In the genomic region with DNA sequence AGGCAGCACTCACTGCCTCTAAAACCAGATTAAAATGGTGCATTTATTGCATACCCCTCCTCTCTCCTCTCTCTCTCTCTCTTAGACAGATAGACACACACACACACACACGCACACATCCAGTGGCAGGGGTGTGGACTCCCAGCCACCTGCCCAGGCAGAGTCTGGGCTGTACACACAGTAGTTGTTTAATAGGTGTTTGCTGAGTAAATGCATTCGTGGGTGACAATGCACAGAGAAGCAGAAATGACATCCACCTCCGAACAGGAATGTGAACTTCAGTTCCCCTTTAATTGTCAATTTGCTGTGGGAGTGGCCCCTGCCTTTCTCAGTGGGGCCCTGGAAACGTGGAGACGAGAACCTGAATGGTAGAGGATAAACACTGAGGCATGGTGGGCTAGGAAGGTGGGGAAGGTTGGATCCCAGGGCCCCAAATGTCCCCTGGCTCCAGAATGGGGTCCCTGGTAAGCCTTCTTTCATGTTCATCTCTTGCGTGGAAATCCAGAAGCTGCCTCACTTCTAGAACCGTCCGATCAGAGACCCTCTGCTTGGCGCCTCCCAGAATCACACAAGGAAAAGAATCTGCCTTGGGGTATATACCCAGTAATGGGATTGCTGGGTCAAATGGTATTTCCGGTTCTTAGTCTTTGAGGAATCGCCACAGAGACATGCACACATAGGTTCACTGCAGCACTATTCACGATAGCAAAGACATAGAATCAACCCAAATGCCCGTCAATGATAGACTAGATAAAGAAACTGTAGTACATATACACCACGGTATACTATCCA, we compare ENCODE assay signal across 11 cellular contexts. TPM values are rescaled to one million over a fixed set of nuclear protein-coding genes. Genes with fewer than 3 reads are reported as not detected.
A peak's percentile ranks its signal among the peaks of the same experiment; 100 is the strongest.
DNase-seq lines count a peak whose midpoint lies in the region; ATAC-seq, FAIRE-seq and TF ChIP-seq lines count a peak whose summit lies in the region.
"Had no signal": no experiment of that assay in that cellular context is flagged by ENCODE, and none has a peak within 500 bp of the region (broad histone marks: within the 10 kb centered on the region; RNA-seq: fewer than 3 reads in every experiment).

No MANE protein-coding gene starts in this region.

- POLR2A ChIA-PET in CD4-positive, alpha-beta memory T cell (lab: Charles Lee; ENCODE audit: partially characterized antibody), result interaction anchor here (3.6 kb wide), 1 partner anchor 72 kb away, joined by 16 read pairs; a partner anchor contains a TSS
- POLR2A ChIA-PET in activated B cell treated with CpG ODN at 0.5 μM for 24 hours (lab: Charles Lee), result interaction anchor here (0.6 to 8.6 kb wide), 15 partner anchors 9 to 166 kb away, joined by 3 to 85 read pairs (median 7); a partner anchor contains a TSS

- TF ChIP-seq POLR2A in GM12892 (IDR thresholded peaks at IDR 0.05; ENCODE audit: low read depth, low read length), result 0 out of 2 replicates have a peak, but pooled peaks have one; percentile 14

- FAIRE-seq in GM12892 (lab: Jason Lieb, UNC), result peak; percentile 38
- FAIRE-seq: urothelium cell line had no signal

- no peaks in the 10 kb centered on the region for H3K27me3 ChIP-seq in CD4-positive, alpha-beta memory T cell (ENCODE audit: insufficient read depth, low read length)

- H3K36me3 ChIP-seq in CD4-positive, alpha-beta memory T cell (ENCODE audit: insufficient read depth, low read length), result no peaks in the 10 kb centered on the region

- H3K4me3 ChIP-seq in CD4-positive, alpha-beta memory T cell (ENCODE audit: low read length in 2 of 2), result no peak overlapping the region

- no peaks in the 10 kb centered on the region for H3K27me3 Mint-ChIP-seq in CD4-positive, alpha-beta memory T cell
- no peaks in the 10 kb centered on the region for H3K27me3 Mint-ChIP-seq in activated B cell treated with CpG ODN at 0.5 μM for 24 hours
- peaks cover 4% of the 10 kb centered on the region for H3K27me3 Mint-ChIP-seq in mesothelial cell of epicardium (ENCODE audit: low read depth)

- H3K27ac ChIP-seq in CD4-positive, alpha-beta memory T cell (ENCODE audit: low read depth, low read length), result peak overlapping the region; percentile 71

- H3K4me1 Mint-ChIP-seq in CD4-positive, alpha-beta memory T cell, result peaks cover 26 to 44% (median 37%) of the 10 kb centered on the region in 4 donors
- H3K4me1 Mint-ChIP-seq in activated B cell treated with CpG ODN at 0.5 μM for 24 hours (peaks cover 95% of the 10 kb centered on the region), mesothelial cell of epicardium (peaks cover 65% of the 10 kb centered on the region)

- no peaks in the 10 kb centered on the region for H3K9me3 ChIP-seq in CD4-positive, alpha-beta memory T cell (ENCODE audit: control insufficient read depth in 1 of 2, low read length in 2 of 2)

- ATAC-seq in activated B cell treated with CpG ODN at 0.5 μM for 24 hours (ENCODE audit: low read depth) (no peak), GM21619 (IDR thresholded peaks at IDR 0.05; ENCODE audit: unreplicated experiment) (no peak)

- H3K4me1 ChIP-seq in CD4-positive, alpha-beta memory T cell (ENCODE audit: insufficient read depth, low read length), result peaks cover 37% of the 10 kb centered on the region

- H3K4me3 Mint-ChIP-seq in CD4-positive, alpha-beta memory T cell, result peak overlapping the region; percentile 85 to 93 (median 90)
- H3K4me3 Mint-ChIP-seq in activated B cell treated with CpG ODN at 0.5 μM for 24 hours (peak overlapping the region; percentile 90), mesothelial cell of epicardium (no peak overlapping the region)
- H3K4me3 Mint-ChIP-seq: nephron had no signal

- CTCF ChIA-PET in CD4-positive, alpha-beta memory T cell (lab: Charles Lee; ENCODE audit: partially characterized antibody), result interaction anchor here (1.2 kb wide), 1 partner anchor 74 kb away, joined by 3 read pairs; no protein-coding TSS in a partner anchor
- CTCF ChIA-PET in activated B cell treated with CpG ODN at 0.5 μM for 24 hours (lab: Charles Lee), result interaction anchor here (0.9 to 1.2 kb wide), 3 partner anchors 16 to 169 kb away, joined by 3 to 5 read pairs (median 4); no protein-coding TSS in a partner anchor

- no peaks in the 10 kb centered on the region for H3K9me3 Mint-ChIP-seq in CD4-positive, alpha-beta memory T cell
- H3K9me3 Mint-ChIP-seq in activated B cell treated with CpG ODN at 0.5 μM for 24 hours (no peaks in the 10 kb centered on the region), mesothelial cell of epicardium (no peaks in the 10 kb centered on the region)
- H3K9me3 Mint-ChIP-seq: nephron had no signal

- peak overlapping the region; percentile 94 to 100 (median 98) for H3K27ac Mint-ChIP-seq in CD4-positive, alpha-beta memory T cell
- H3K27ac Mint-ChIP-seq in activated B cell treated with CpG ODN at 0.5 μM for 24 hours (peak overlapping the region; percentile 100), mesothelial cell of epicardium (peak overlapping the region; percentile 77)

- H3K36me3 Mint-ChIP-seq in CD4-positive, alpha-beta memory T cell, result no peaks in the 10 kb centered on the region
- H3K36me3 Mint-ChIP-seq in activated B cell treated with CpG ODN at 0.5 μM for 24 hours (ENCODE audit: low read depth) (no peaks in the 10 kb centered on the region), mesothelial cell of epicardium (no peaks in the 10 kb centered on the region)

- DNase-seq in CD4-positive, alpha-beta memory T cell, result no peak
- DNase-seq in GM12892 (ENCODE audit: insufficient read length) (no peak), activated B cell treated with CpG ODN at 0.5 μM for 24 hours (no peak), mesothelial cell of epicardium (ENCODE audit: low spot score in 2 of 2, unreplicated experiment in 2 of 2) (no peak), NCI-H524 (lab: John Stamatoyannopoulos, UW) (no peak), cerebellum (ENCODE audit: low spot score) (no peak), NCI-H2196 treated with DMSO at 0.1 percent for 48 hours (lab: John Stamatoyannopoulos, UW; ENCODE audit: unreplicated experiment) (no peak)

- TF ChIP-seq CTCF in activated B cell treated with CpG ODN at 0.5 μM for 24 hours (IDR thresholded peaks at IDR 0.05), result no peak
- no peak for TF ChIP-seq CTCF in mesothelial cell of epicardium (IDR thresholded peaks at IDR 0.05; ENCODE audit: unreplicated experiment)

- intact Hi-C loops in CD4-positive, alpha-beta memory T cell (cut with micrococcal nuclease), result loop anchor here (2.0 to 10.0 kb wide), 4 partner anchors 27 to 79 kb away; a partner anchor contains a TSS
- intact Hi-C loops in activated B cell treated with CpG ODN at 0.5 μM for 24 hours (cut with micrococcal nuclease), result loop anchor here (2.0 kb wide), 2 partner anchors 59 to 519 kb away; no protein-coding TSS in a partner anchor

RNA-seq across cellular contexts. Expression of a gene that starts 58.5 kb away (rescaled TPM):
- total RNA-seq in CD4-positive, alpha-beta memory T cell, result under 1 TPM; 0.47 to 0.49 TPM
- under 1 TPM in 1 of 2 donors, not detected in 1; 0.14 TPM for polyA plus RNA-seq in CD4-positive, alpha-beta memory T cell
- polyA plus RNA-seq in GM12892 (2012; ENCODE audit: missing spikeins), result 7.6 TPM
- total RNA-seq in activated B cell treated with CpG ODN at 0.5 μM for 24 hours, result 10.1 and 12.5 TPM in 2 replicates
- 5.1 to 8.6 TPM (median 5.7 TPM) in 3 replicates for total RNA-seq in mesothelial cell of epicardium
- 1.3 TPM for total RNA-seq in cerebellum
- total RNA-seq: M059J had no signal
